In genomic region chr16:18789850-18790706, GRCh38 we compare ENCODE assay signal across 1 cellular context.
TF ChIP-seq lines count a peak whose summit lies in the region.

TSS of gene RPS15A (minus strand) at chr16:18790334. CDS start at chr16:18789113, 1,221 bp downstream.

TF ChIP-seq in WTC11, 78 proteins besides CTCF, POLR2A, EP300 and RAD21 (continued from another document):
- TF ChIP-seq, protein P1, sequence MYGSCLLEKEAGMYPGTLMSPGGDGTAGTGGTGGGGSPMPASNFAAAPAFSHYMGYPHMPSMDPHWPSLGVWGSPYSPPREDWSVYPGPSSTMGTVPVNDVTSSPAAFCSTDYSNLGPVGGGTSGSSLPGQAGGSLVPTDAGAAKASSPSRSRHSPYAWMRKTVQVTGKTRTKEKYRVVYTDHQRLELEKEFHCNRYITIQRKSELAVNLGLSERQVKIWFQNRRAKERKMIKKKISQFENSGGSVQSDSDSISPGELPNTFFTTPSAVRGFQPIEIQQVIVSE (CRISPR knock-in tag; IDR thresholded peaks at IDR 0.05; ENCODE audit: borderline replicate concordance), result no peak
- TF ChIP-seq IRF2 (CRISPR knock-in tag; IDR thresholded peaks at IDR 0.05; ENCODE audit: borderline replicate concordance, low read depth) (no peak), MYBL2 (CRISPR knock-in tag; IDR thresholded peaks at IDR 0.05) (peak; percentile 88), SMAD4 (CRISPR knock-in tag; IDR thresholded peaks at IDR 0.05) (no peak), ZMAT4 (CRISPR knock-in tag; IDR thresholded peaks at IDR 0.05) (0 out of 2 replicates have a peak, but pooled peaks have one; percentile 17), JAZF1 (CRISPR knock-in tag; IDR thresholded peaks at IDR 0.05) (no peak), GTF2I (CRISPR knock-in tag; conservative IDR thresholded peaks at IDR 0.05) (no peak), ZNF232 (CRISPR knock-in tag; IDR thresholded peaks at IDR 0.05) (0 out of 2 replicates have a peak, but pooled peaks have one; percentile 69), ZNF317 (CRISPR knock-in tag; IDR thresholded peaks at IDR 0.05; ENCODE audit: borderline replicate concordance, low read depth) (0 out of 2 replicates have a peak, but pooled peaks have one; percentile 64), ZNF121 (CRISPR knock-in tag; IDR thresholded peaks at IDR 0.05) (0 out of 2 replicates have a peak, but pooled peaks have one; percentile 34), PREB (CRISPR knock-in tag; IDR thresholded peaks at IDR 0.05; ENCODE audit: borderline replicate concordance) (peak; percentile 65; the same call in 1 of the 2 replicates), NFATC4 (CRISPR knock-in tag; IDR thresholded peaks at IDR 0.05) (no peak), FOXJ3 (CRISPR knock-in tag; IDR thresholded peaks at IDR 0.05; ENCODE audit: borderline replicate concordance) (no peak), PRRX2 (CRISPR knock-in tag; IDR thresholded peaks at IDR 0.05) (no peak), FOXP1 (CRISPR knock-in tag; IDR thresholded peaks at IDR 0.05; ENCODE audit: borderline replicate concordance) (peak; percentile 81; the same call in 1 of the 2 replicates), GABPB1 (CRISPR knock-in tag; IDR thresholded peaks at IDR 0.05) (peak; percentile 80), ESRRA (CRISPR knock-in tag; IDR thresholded peaks at IDR 0.05; ENCODE audit: borderline replicate concordance) (peak; percentile 46; the same call in 1 of the 2 replicates), SOX15 (CRISPR knock-in tag; IDR thresholded peaks at IDR 0.05) (no peak), NR2C2 (CRISPR knock-in tag; IDR thresholded peaks at IDR 0.05) (no peak), SMAD3 (CRISPR knock-in tag; IDR thresholded peaks at IDR 0.05; ENCODE audit: borderline replicate concordance) (0 out of 2 replicates have a peak, but pooled peaks have one; percentile 78), CREM (CRISPR knock-in tag; IDR thresholded peaks at IDR 0.05) (peak; percentile 86), TEAD1 (CRISPR knock-in tag; IDR thresholded peaks at IDR 0.05) (peak; percentile 59), USF2 (CRISPR knock-in tag; IDR thresholded peaks at IDR 0.05) (no peak), FOXK1 (CRISPR knock-in tag; IDR thresholded peaks at IDR 0.05) (peak; percentile 73), MAX (CRISPR knock-in tag; IDR thresholded peaks at IDR 0.05) (peak; percentile 96), ZNF219 (CRISPR knock-in tag; IDR thresholded peaks at IDR 0.05; ENCODE audit: borderline replicate concordance) (no peak), USF1 (CRISPR knock-in tag; IDR thresholded peaks at IDR 0.05) (peak; percentile 30; the same call in 1 of the 2 replicates), ZBTB43 (CRISPR knock-in tag; IDR thresholded peaks at IDR 0.05) (0 out of 2 replicates have a peak, but pooled peaks have one; percentile 17)
- TF ChIP-seq, protein P2, sequence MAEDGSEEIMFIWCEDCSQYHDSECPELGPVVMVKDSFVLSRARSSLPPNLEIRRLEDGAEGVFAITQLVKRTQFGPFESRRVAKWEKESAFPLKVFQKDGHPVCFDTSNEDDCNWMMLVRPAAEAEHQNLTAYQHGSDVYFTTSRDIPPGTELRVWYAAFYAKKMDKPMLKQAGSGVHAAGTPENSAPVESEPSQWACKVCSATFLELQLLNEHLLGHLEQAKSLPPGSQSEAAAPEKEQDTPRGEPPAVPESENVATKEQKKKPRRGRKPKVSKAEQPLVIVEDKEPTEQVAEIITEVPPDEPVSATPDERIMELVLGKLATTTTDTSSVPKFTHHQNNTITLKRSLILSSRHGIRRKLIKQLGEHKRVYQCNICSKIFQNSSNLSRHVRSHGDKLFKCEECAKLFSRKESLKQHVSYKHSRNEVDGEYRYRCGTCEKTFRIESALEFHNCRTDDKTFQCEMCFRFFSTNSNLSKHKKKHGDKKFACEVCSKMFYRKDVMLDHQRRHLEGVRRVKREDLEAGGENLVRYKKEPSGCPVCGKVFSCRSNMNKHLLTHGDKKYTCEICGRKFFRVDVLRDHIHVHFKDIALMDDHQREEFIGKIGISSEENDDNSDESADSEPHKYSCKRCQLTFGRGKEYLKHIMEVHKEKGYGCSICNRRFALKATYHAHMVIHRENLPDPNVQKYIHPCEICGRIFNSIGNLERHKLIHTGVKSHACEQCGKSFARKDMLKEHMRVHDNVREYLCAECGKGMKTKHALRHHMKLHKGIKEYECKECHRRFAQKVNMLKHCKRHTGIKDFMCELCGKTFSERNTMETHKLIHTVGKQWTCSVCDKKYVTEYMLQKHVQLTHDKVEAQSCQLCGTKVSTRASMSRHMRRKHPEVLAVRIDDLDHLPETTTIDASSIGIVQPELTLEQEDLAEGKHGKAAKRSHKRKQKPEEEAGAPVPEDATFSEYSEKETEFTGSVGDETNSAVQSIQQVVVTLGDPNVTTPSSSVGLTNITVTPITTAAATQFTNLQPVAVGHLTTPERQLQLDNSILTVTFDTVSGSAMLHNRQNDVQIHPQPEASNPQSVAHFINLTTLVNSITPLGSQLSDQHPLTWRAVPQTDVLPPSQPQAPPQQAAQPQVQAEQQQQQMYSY (CRISPR knock-in tag; IDR thresholded peaks at IDR 0.05), result peak; percentile 35; the same call in 1 of the 2 replicates
- TF ChIP-seq, protein P3, sequence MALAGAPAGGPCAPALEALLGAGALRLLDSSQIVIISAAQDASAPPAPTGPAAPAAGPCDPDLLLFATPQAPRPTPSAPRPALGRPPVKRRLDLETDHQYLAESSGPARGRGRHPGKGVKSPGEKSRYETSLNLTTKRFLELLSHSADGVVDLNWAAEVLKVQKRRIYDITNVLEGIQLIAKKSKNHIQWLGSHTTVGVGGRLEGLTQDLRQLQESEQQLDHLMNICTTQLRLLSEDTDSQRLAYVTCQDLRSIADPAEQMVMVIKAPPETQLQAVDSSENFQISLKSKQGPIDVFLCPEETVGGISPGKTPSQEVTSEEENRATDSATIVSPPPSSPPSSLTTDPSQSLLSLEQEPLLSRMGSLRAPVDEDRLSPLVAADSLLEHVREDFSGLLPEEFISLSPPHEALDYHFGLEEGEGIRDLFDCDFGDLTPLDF (CRISPR knock-in tag; IDR thresholded peaks at IDR 0.05), result peak; percentile 75; the same call in 1 of the 2 replicates
- TF ChIP-seq, protein P4, sequence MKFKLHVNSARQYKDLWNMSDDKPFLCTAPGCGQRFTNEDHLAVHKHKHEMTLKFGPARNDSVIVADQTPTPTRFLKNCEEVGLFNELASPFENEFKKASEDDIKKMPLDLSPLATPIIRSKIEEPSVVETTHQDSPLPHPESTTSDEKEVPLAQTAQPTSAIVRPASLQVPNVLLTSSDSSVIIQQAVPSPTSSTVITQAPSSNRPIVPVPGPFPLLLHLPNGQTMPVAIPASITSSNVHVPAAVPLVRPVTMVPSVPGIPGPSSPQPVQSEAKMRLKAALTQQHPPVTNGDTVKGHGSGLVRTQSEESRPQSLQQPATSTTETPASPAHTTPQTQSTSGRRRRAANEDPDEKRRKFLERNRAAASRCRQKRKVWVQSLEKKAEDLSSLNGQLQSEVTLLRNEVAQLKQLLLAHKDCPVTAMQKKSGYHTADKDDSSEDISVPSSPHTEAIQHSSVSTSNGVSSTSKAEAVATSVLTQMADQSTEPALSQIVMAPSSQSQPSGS (CRISPR knock-in tag; IDR thresholded peaks at IDR 0.05; ENCODE audit: borderline replicate concordance, low read depth), result no peak
- TF ChIP-seq, protein P5, sequence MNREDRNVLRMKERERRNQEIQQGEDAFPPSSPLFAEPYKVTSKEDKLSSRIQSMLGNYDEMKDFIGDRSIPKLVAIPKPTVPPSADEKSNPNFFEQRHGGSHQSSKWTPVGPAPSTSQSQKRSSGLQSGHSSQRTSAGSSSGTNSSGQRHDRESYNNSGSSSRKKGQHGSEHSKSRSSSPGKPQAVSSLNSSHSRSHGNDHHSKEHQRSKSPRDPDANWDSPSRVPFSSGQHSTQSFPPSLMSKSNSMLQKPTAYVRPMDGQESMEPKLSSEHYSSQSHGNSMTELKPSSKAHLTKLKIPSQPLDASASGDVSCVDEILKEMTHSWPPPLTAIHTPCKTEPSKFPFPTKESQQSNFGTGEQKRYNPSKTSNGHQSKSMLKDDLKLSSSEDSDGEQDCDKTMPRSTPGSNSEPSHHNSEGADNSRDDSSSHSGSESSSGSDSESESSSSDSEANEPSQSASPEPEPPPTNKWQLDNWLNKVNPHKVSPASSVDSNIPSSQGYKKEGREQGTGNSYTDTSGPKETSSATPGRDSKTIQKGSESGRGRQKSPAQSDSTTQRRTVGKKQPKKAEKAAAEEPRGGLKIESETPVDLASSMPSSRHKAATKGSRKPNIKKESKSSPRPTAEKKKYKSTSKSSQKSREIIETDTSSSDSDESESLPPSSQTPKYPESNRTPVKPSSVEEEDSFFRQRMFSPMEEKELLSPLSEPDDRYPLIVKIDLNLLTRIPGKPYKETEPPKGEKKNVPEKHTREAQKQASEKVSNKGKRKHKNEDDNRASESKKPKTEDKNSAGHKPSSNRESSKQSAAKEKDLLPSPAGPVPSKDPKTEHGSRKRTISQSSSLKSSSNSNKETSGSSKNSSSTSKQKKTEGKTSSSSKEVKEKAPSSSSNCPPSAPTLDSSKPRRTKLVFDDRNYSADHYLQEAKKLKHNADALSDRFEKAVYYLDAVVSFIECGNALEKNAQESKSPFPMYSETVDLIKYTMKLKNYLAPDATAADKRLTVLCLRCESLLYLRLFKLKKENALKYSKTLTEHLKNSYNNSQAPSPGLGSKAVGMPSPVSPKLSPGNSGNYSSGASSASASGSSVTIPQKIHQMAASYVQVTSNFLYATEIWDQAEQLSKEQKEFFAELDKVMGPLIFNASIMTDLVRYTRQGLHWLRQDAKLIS (CRISPR knock-in tag; IDR thresholded peaks at IDR 0.05; ENCODE audit: borderline replicate concordance), result peak; percentile 74; the same call in 1 of the 2 replicates
